ENCODE assay signal across 20 cellular contexts in the genomic region with DNA sequence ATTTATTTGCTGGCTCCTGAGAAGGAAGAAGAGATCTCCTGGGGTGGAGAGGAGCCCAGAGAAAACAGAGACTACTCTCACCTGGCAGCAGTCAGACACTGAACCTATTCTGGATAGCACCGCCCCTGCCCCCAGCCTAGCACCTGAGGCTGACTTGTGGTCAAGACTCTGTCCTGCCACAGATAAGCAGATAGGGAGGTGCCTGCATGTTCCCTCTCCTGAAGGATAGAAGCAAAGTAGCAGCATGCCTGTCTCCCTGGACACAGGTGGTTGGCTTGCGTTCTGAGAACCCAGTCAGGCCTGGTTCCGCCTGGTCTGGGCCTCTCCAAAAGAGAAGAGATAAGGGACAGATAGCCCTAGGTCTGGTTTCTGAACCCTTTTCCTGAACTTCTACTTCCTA. TPM values are rescaled to one million over a fixed set of nuclear protein-coding genes. Genes with fewer than 3 reads are reported as not detected.
A peak's percentile ranks its signal among the peaks of the same experiment; 100 is the strongest.
DNase-seq lines count a peak whose midpoint lies in the region; ATAC-seq, FAIRE-seq and TF ChIP-seq lines count a peak whose summit lies in the region.
"Had no signal": no experiment of that assay in that cellular context is flagged by ENCODE, and none has a peak within 500 bp of the region (broad histone marks: within the 10 kb centered on the region; RNA-seq: fewer than 3 reads in every experiment).

No MANE protein-coding gene starts in this region.

- 6% methylated on average over 3 of the region's 3 CpGs for WGBS in K562 (ENCODE audit: insufficient coverage, low coverage, missing lambda C conversion rate)

- no peaks in the 10 kb centered on the region for H3K36me3 Mint-ChIP-seq in naive thymus-derived CD8-positive, alpha-beta T cell

- H3K27ac Mint-ChIP-seq in naive thymus-derived CD8-positive, alpha-beta T cell, result peak overlapping the region in 2 of 10 donors; percentile 0 to 54
- H3K27ac Mint-ChIP-seq: activated T-helper 17 cell treated with anti-CD3 and anti-CD28 coated beads, Interleukin-2, amount 50 U/mL, for 72 hours; H9; stimulated activated naive CD8-positive, alpha-beta T cell treated with anti-CD3 and anti-CD28 coated beads, Interleukin-15, amount 100 ng/mL, for 72 hours had no signal

- in situ Hi-C loops in K562 (cut with MboI), result no loop called here

- no peak overlapping the region for H3K4me3 ChIP-seq in K562
- H3K4me3 ChIP-seq: uterus had no signal

- no peak for TF ChIP-seq RAD21 in K562 (CRISPR knock-in tag; conservative IDR thresholded peaks at IDR 0.05 in 1 of 2, IDR thresholded peaks at IDR 0.05 in 1 of 2)

- FAIRE-seq in K562 (lab: Jason Lieb, UNC), result peak; percentile 76
- FAIRE-seq: HepG2 had no signal

- ATAC-seq in K562, result peak; percentile 14; the same call in 2 of the 3 replicates
- ATAC-seq in naive thymus-derived CD8-positive, alpha-beta T cell, result no peak
- ATAC-seq in HG03571 (IDR thresholded peaks at IDR 0.05; ENCODE audit: unreplicated experiment), result no peak
- no peak for ATAC-seq in GM21367 (IDR thresholded peaks at IDR 0.05; ENCODE audit: unreplicated experiment)
- ATAC-seq: foreskin keratinocyte; HepG2; stimulated activated naive CD8-positive, alpha-beta T cell treated with anti-CD3 and anti-CD28 coated beads, Interleukin-15, amount 100 ng/mL, for 72 hours had no signal

- H3K4me1 ChIP-seq in K562 (replicated peaks in 1 of 2; ENCODE audit: control insufficient read depth in 2 of 2, insufficient read depth in 2 of 2, low read length in 2 of 2), result peaks cover 40 to 57% of the 10 kb centered on the region in 2 experiments
- H3K4me1 ChIP-seq: foreskin keratinocyte had no signal

- peaks cover 10 to 24% (median 14%) of the 10 kb centered on the region in 5 donors for H3K27me3 Mint-ChIP-seq in naive thymus-derived CD8-positive, alpha-beta T cell

- no peaks in the 10 kb centered on the region for H3K9me3 ChIP-seq in K562 (replicated peaks; ENCODE audit: control insufficient read depth, insufficient read depth, low read depth, low read length)
- H3K9me3 ChIP-seq: uterus had no signal

- no peaks in the 10 kb centered on the region for H3K36me3 ChIP-seq in K562 (ENCODE audit: control insufficient read depth, insufficient read depth, low read length)
- H3K36me3 ChIP-seq: uterus, WERI-Rb-1 had no signal

- CTCF ChIA-PET in K562 (lab: Yijun Ruan, JAX; ENCODE audit: low intra/inter-chr PET ratio), result interaction anchor here (0.6 to 9.0 kb wide), 2 partner anchors 15 to 1123 kb away, joined by 3 to 153 read pairs; a partner anchor contains a TSS

- H3K27me3 ChIP-seq in K562 (ENCODE audit: control insufficient read depth in 2 of 2, insufficient read depth in 2 of 2, low read length in 2 of 2), result peaks cover 3 to 8% of the 10 kb centered on the region in 2 experiments; a peak in 2 of 5 replicates

- H3K4me3 Mint-ChIP-seq in naive thymus-derived CD8-positive, alpha-beta T cell, result peak overlapping the region in 8 of 10 donors; percentile 5 to 81 (median 40)
- H3K4me3 Mint-ChIP-seq: activated T-helper 17 cell treated with anti-CD3 and anti-CD28 coated beads, Interleukin-2, amount 50 U/mL, for 72 hours; stimulated activated naive CD8-positive, alpha-beta T cell treated with anti-CD3 and anti-CD28 coated beads, Interleukin-15, amount 100 ng/mL, for 72 hours had no signal

- TF ChIP-seq POLR2A in K562 (conservative IDR thresholded peaks at IDR 0.05), result no peak

- H4K20me1 ChIP-seq in K562 (replicated peaks; ENCODE audit: control insufficient read depth, insufficient read depth, low read length), result peaks cover 8% of the 10 kb centered on the region; the same call in 1 of the 2 replicates

- H3K79me2 ChIP-seq in K562 (ENCODE audit: control insufficient read depth, insufficient read depth, low read length), result peaks cover 3% of the 10 kb centered on the region; the same call in 2 of the 3 replicates

- intact Hi-C loops in K562 (cut with micrococcal nuclease), result loop anchor here (5.0 kb wide), 1 partner anchor 75 kb away; a partner anchor contains a TSS

- H3K9me3 Mint-ChIP-seq in naive thymus-derived CD8-positive, alpha-beta T cell, result no peaks in the 10 kb centered on the region
- H3K9me3 Mint-ChIP-seq: activated T-helper 17 cell treated with anti-CD3 and anti-CD28 coated beads, Interleukin-2, amount 50 U/mL, for 72 hours; stimulated activated naive CD8-positive, alpha-beta T cell treated with anti-CD3 and anti-CD28 coated beads, Interleukin-15, amount 100 ng/mL, for 72 hours had no signal

- peak; percentile 35 for DNase-seq in ELF-1 (ENCODE audit: low read depth, low spot score)
- DNase-seq in K562 (ENCODE audit: extremely low read depth in 1 of 4, low spot score in 3 of 4), result peak; percentile 60 to 74 (median 62)
- DNase-seq in naive thymus-derived CD8-positive, alpha-beta T cell, result no peak
- no peak for DNase-seq in RKO (ENCODE audit: low spot score)
- no peak for DNase-seq in NCI-H345 treated with DMSO at 0.1 percent for 48 hours (lab: John Stamatoyannopoulos, UW; ENCODE audit: unreplicated experiment)
- DNase-seq: amniotic stem cell; foreskin keratinocyte; H9; MV-4-11; NCI-H2081; stimulated activated naive CD8-positive, alpha-beta T cell treated with anti-CD3 and anti-CD28 coated beads, Interleukin-15, amount 100 ng/mL, for 72 hours; uterus had no signal

- H3K9me1 ChIP-seq in K562 (ENCODE audit: control insufficient read depth, insufficient read depth, low read length), result peaks cover 6% of the 10 kb centered on the region

- H3K27ac ChIP-seq in 22Rv1 (peak overlapping the region; percentile 98), K562 (ENCODE audit: extremely low read depth, low read depth, low read length) (peak overlapping the region; percentile 34; the same call in 2 of the 3 replicates)
- H3K27ac ChIP-seq: foreskin keratinocyte, uterus, WERI-Rb-1 had no signal

- BruUV-seq in K562 (replicated peaks; lab: Mats Ljungman, UMichigan), result no TSS peak

- TF ChIP-seq CTCF in 22Rv1 (IDR thresholded peaks at IDR 0.05), result no peak
- no peak for TF ChIP-seq CTCF in K562 (IDR thresholded peaks at IDR 0.05 in 2 of 3, conservative IDR thresholded peaks at IDR 0.05 in 1 of 3; ENCODE audit: insufficient read depth in 2 of 3, low read depth in 1 of 3, low read length in 3 of 3)

- TF ChIP-seq EP300 in K562 (IDR thresholded peaks at IDR 0.05; ENCODE audit: low read length), result no peak

- H3K4me2 ChIP-seq in K562 (ENCODE audit: insufficient read depth, low read length), result peak overlapping the region; percentile 66

- POLR2A ChIA-PET in K562 (lab: Yijun Ruan, JAX), result interaction anchor here (0.5 to 1.7 kb wide), 2 partner anchors 25 to 96 kb away, joined by 3 to 5 read pairs; a partner anchor contains a TSS
- POLR2A ChIA-PET in naive thymus-derived CD8-positive, alpha-beta T cell (lab: Charles Lee), result interaction anchor here (0.6 kb wide), 1 partner anchor 95 kb away, joined by 3 read pairs; no protein-coding TSS in a partner anchor

- H3K4me1 Mint-ChIP-seq in naive thymus-derived CD8-positive, alpha-beta T cell, result peaks cover 19 to 46% (median 43%) of the 10 kb centered on the region in 4 donors

- H2AFZ ChIP-seq in K562 (ENCODE audit: low read depth, low read length), result peak overlapping the region; percentile 87; the same call in 1 of the 2 replicates

- H3K9ac ChIP-seq in K562 (ENCODE audit: insufficient read depth in 1 of 2, low read depth in 2 of 2, low read length in 2 of 2), result peak overlapping the region; percentile 52 to 88; a peak in 3 of 4 replicates

RNA-seq across cellular contexts. Expression of a gene that starts 1.3 kb away (rescaled TPM):
- total RNA-seq in K562 (2011; cell fraction: chromatin; rRNA removed; ENCODE audit: low replicate concordance), result 3.7 and 9.0 TPM in 2 replicates
- total RNA-seq in K562 (2011; cell fraction: nucleolus; rRNA removed), result 11.2 and 12.4 TPM in 2 replicates
- total RNA-seq in K562 (2011; cell fraction: nucleoplasm; rRNA removed), result 8.1 and 10.5 TPM in 2 replicates
- total RNA-seq in K562 (2014; rRNA removed) (4.5 and 8.6 TPM in 2 replicates), K562 (2014; rRNA removed; fragmentation: Illumina TruSeq; extraction: Trizol) (1.7 and 3.3 TPM in 2 replicates), K562 (2015; rRNA removed; fragmentation: Illumina TruSeq; extraction: Trizol) (4.7 and 4.9 TPM in 2 replicates), K562 (2021) (6.2 and 7.1 TPM in 2 replicates)
- polyA plus RNA-seq in K562 (2011; rRNA removed) (7.3 and 10.9 TPM in 2 replicates), K562 (2014; fragmentation: Illumina TruSeq; extraction: Trizol) (7.9 and 9.3 TPM in 2 replicates), K562 (2014; fragmentation: Nextera tagmentation; extraction: Ambion mirVana) (under 1 TPM; 0.59 to 0.63 TPM), K562 (2014; rRNA removed) (4.8 and 6.8 TPM in 2 replicates)
- polyA plus RNA-seq in K562 (2011; cell fraction: cytosol; rRNA removed), result 10.9 and 15.6 TPM in 2 replicates
- polyA plus RNA-seq in K562 (2011; cell fraction: nucleus; rRNA removed), result 14.1 and 14.9 TPM in 2 replicates
- polyA plus RNA-seq in K562 (2012), result 4.5 and 7.1 TPM in 2 replicates
- polyA minus RNA-seq in K562 (2011; rRNA and poly(A)+ RNA removed), result 2.0 and 3.1 TPM in 2 replicates
- polyA minus RNA-seq in K562 (2011; cell fraction: cytosol; rRNA and poly(A)+ RNA removed), result 5.5 and 6.3 TPM in 2 replicates
- 2.7 and 5.9 TPM in 2 replicates for polyA minus RNA-seq in K562 (2011; cell fraction: nucleus; rRNA and poly(A)+ RNA removed)
- total RNA-seq in naive thymus-derived CD8-positive, alpha-beta T cell, result 1 to 10 TPM in 1 of 2 experiments, under 1 TPM in 1; 0.88 to 1.2 TPM
- polyA plus RNA-seq in naive thymus-derived CD8-positive, alpha-beta T cell, result 1 to 10 TPM in 1 of 3 donors, under 1 TPM in 2; 0.53 to 1.3 (median 0.56) TPM

RNA-seq across cellular contexts. Expression of a gene that starts 13.8 kb away (rescaled TPM):
- total RNA-seq in K562 (2011; cell fraction: chromatin; rRNA removed; ENCODE audit: low replicate concordance), result 4.6 and 12.1 TPM in 2 replicates
- total RNA-seq in K562 (2011; cell fraction: nucleolus; rRNA removed), result 12.6 and 17.5 TPM in 2 replicates
- total RNA-seq in K562 (2011; cell fraction: nucleoplasm; rRNA removed), result 10.9 and 12.2 TPM in 2 replicates
- total RNA-seq in K562 (2014; rRNA removed), result 7.4 and 10.6 TPM in 2 replicates
- total RNA-seq in K562 (2014; rRNA removed; fragmentation: Illumina TruSeq; extraction: Trizol), result 2.0 and 2.9 TPM in 2 replicates
- 5.7 and 5.9 TPM in 2 replicates for total RNA-seq in K562 (2015; rRNA removed; fragmentation: Illumina TruSeq; extraction: Trizol)
- 4.7 and 6.1 TPM in 2 replicates for total RNA-seq in K562 (2021)
- polyA plus RNA-seq in K562 (2011; rRNA removed), result 6.5 and 10.2 TPM in 2 replicates
- polyA plus RNA-seq in K562 (2011; cell fraction: cytosol; rRNA removed), result 11.8 and 12.2 TPM in 2 replicates
- 8.5 and 9.2 TPM in 2 replicates for polyA plus RNA-seq in K562 (2011; cell fraction: nucleus; rRNA removed)
- polyA plus RNA-seq in K562 (2012), result 6.1 and 6.4 TPM in 2 replicates
- 6.1 and 6.2 TPM in 2 replicates for polyA plus RNA-seq in K562 (2014; fragmentation: Illumina TruSeq; extraction: Trizol)
- polyA plus RNA-seq in K562 (2014; fragmentation: Nextera tagmentation; extraction: Ambion mirVana), result under 1 TPM; 0.68 to 0.89 TPM
- 5.9 and 6.5 TPM in 2 replicates for polyA plus RNA-seq in K562 (2014; rRNA removed)
- polyA minus RNA-seq in K562 (2011; rRNA and poly(A)+ RNA removed), result 2.5 and 5.7 TPM in 2 replicates
- polyA minus RNA-seq in K562 (2011; cell fraction: cytosol; rRNA and poly(A)+ RNA removed), result 4.9 and 6.5 TPM in 2 replicates
- polyA minus RNA-seq in K562 (2011; cell fraction: nucleus; rRNA and poly(A)+ RNA removed), result 2.6 TPM in 2 replicates
- 1 to 10 TPM; 4.6 to 5.3 TPM for total RNA-seq in naive thymus-derived CD8-positive, alpha-beta T cell
- polyA plus RNA-seq in naive thymus-derived CD8-positive, alpha-beta T cell, result 1 to 10 TPM; 1.0 to 2.6 (median 1.1) TPM

RNA-seq across cellular contexts. Expression of a gene that starts 26.2 kb away (rescaled TPM):
- 77.6 and 286 TPM in 2 replicates for total RNA-seq in K562 (2011; cell fraction: chromatin; rRNA removed; ENCODE audit: low replicate concordance)
- 230 and 253 TPM in 2 replicates for total RNA-seq in K562 (2011; cell fraction: nucleolus; rRNA removed)
- total RNA-seq in K562 (2011; cell fraction: nucleoplasm; rRNA removed), result 121 and 122 TPM in 2 replicates
- total RNA-seq in K562 (2014; rRNA removed), result 35.9 and 61.0 TPM in 2 replicates
- total RNA-seq in K562 (2014; rRNA removed; fragmentation: Illumina TruSeq; extraction: Trizol), result 10.1 and 15.2 TPM in 2 replicates
- 34.3 and 35.4 TPM in 2 replicates for total RNA-seq in K562 (2015; rRNA removed; fragmentation: Illumina TruSeq; extraction: Trizol)
- 67.8 and 72.3 TPM in 2 replicates for total RNA-seq in K562 (2021)
- polyA plus RNA-seq in K562 (2011; rRNA removed), result 29.8 and 54.7 TPM in 2 replicates
- 48.9 and 94.6 TPM in 2 replicates for polyA plus RNA-seq in K562 (2011; cell fraction: cytosol; rRNA removed)
- polyA plus RNA-seq in K562 (2011; cell fraction: nucleus; rRNA removed), result 188 and 324 TPM in 2 replicates
- 48.3 and 70.8 TPM in 2 replicates for polyA plus RNA-seq in K562 (2012)
- 32.8 and 39.7 TPM in 2 replicates for polyA plus RNA-seq in K562 (2014; fragmentation: Illumina TruSeq; extraction: Trizol)
- polyA plus RNA-seq in K562 (2014; fragmentation: Nextera tagmentation; extraction: Ambion mirVana), result 1 to 10 TPM in 1 of 2 experiments, under 1 TPM in 1; 0.69 to 2.6 TPM
- 53.2 and 66.2 TPM in 2 replicates for polyA plus RNA-seq in K562 (2014; rRNA removed)
- polyA minus RNA-seq in K562 (2011; rRNA and poly(A)+ RNA removed), result 25.0 and 32.3 TPM in 2 replicates
- polyA minus RNA-seq in K562 (2011; cell fraction: cytosol; rRNA and poly(A)+ RNA removed), result 58.9 and 76.8 TPM in 2 replicates
- 56.0 and 61.5 TPM in 2 replicates for polyA minus RNA-seq in K562 (2011; cell fraction: nucleus; rRNA and poly(A)+ RNA removed)
- total RNA-seq in naive thymus-derived CD8-positive, alpha-beta T cell, result 10 to 100 TPM; 21.1 to 21.9 TPM
- polyA plus RNA-seq in naive thymus-derived CD8-positive, alpha-beta T cell, result 1 to 10 TPM; 2.8 to 4.5 (median 3.1) TPM

RNA-seq across cellular contexts. Expression of a gene that starts 43.7 kb away (rescaled TPM):
- not detected in 2 replicates for total RNA-seq in K562 (2011; cell fraction: chromatin; rRNA removed; ENCODE audit: low replicate concordance)
- total RNA-seq in K562 (2011; cell fraction: nucleolus; rRNA removed), result not detected in 2 replicates
- total RNA-seq in K562 (2011; cell fraction: nucleoplasm; rRNA removed), result not detected in 2 replicates
- not detected in 2 replicates for total RNA-seq in K562 (2014; rRNA removed)
- not detected in 2 replicates for total RNA-seq in K562 (2014; rRNA removed; fragmentation: Illumina TruSeq; extraction: Trizol)
- not detected in 2 replicates for total RNA-seq in K562 (2015; rRNA removed; fragmentation: Illumina TruSeq; extraction: Trizol)
- total RNA-seq in K562 (2021), result not detected in 2 replicates
- polyA plus RNA-seq in K562 (2011; rRNA removed), result not detected in 2 replicates
- not detected in 2 replicates for polyA plus RNA-seq in K562 (2011; cell fraction: cytosol; rRNA removed)
- polyA plus RNA-seq in K562 (2011; cell fraction: nucleus; rRNA removed), result 0.08 and 0.10 TPM in 2 replicates
- polyA plus RNA-seq in K562 (2012), result 0.15 TPM in 1 of 2 replicates, not detected in the other
- polyA plus RNA-seq in K562 (2014; fragmentation: Illumina TruSeq; extraction: Trizol), result not detected in 2 replicates
- not detected for polyA plus RNA-seq in K562 (2014; fragmentation: Nextera tagmentation; extraction: Ambion mirVana)
- polyA plus RNA-seq in K562 (2014; rRNA removed), result not detected in 2 replicates
- polyA minus RNA-seq in K562 (2011; rRNA and poly(A)+ RNA removed), result not detected in 2 replicates
- polyA minus RNA-seq in K562 (2011; cell fraction: cytosol; rRNA and poly(A)+ RNA removed), result not detected in 2 replicates
- polyA minus RNA-seq in K562 (2011; cell fraction: nucleus; rRNA and poly(A)+ RNA removed), result not detected in 2 replicates
- total RNA-seq in naive thymus-derived CD8-positive, alpha-beta T cell, result not detected
- not detected for polyA plus RNA-seq in naive thymus-derived CD8-positive, alpha-beta T cell
- total RNA-seq: activated T-helper 17 cell treated with anti-CD3 and anti-CD28 coated beads, Interleukin-2, amount 50 U/mL, for 72 hours; cerebellum; foreskin keratinocyte; H9; HepG2; liver had no signal
- polyA plus RNA-seq: foreskin keratinocyte, liver had no signal

RNA-seq across cellular contexts. Expression of a gene that starts 43.8 kb away (rescaled TPM):
- total RNA-seq in K562 (2011; cell fraction: chromatin; rRNA removed; ENCODE audit: low replicate concordance), result 1.1 and 2.4 TPM in 2 replicates
- 1.3 and 1.7 TPM in 2 replicates for total RNA-seq in K562 (2011; cell fraction: nucleolus; rRNA removed)
- 0.99 and 1.3 TPM in 2 replicates for total RNA-seq in K562 (2011; cell fraction: nucleoplasm; rRNA removed)
- total RNA-seq in K562 (2014; rRNA removed) (0.12 TPM in 1 of 2 replicates, not detected in the other), K562 (2014; rRNA removed; fragmentation: Illumina TruSeq; extraction: Trizol) (0.11 TPM in 1 of 2 replicates, not detected in the other), K562 (2015; rRNA removed; fragmentation: Illumina TruSeq; extraction: Trizol) (0.11 TPM in 1 of 2 replicates, not detected in the other), K562 (2021) (0.09 and 0.40 TPM in 2 replicates)
- polyA plus RNA-seq in K562 (2011; rRNA removed) (0.49 and 1.1 TPM in 2 replicates), K562 (2014; fragmentation: Illumina TruSeq; extraction: Trizol) (0.10 TPM in 1 of 2 replicates, not detected in the other), K562 (2014; fragmentation: Nextera tagmentation; extraction: Ambion mirVana) (not detected), K562 (2014; rRNA removed) (0.22 and 0.37 TPM in 2 replicates)
- polyA plus RNA-seq in K562 (2011; cell fraction: cytosol; rRNA removed), result 0.30 and 0.40 TPM in 2 replicates
- 9.0 and 9.2 TPM in 2 replicates for polyA plus RNA-seq in K562 (2011; cell fraction: nucleus; rRNA removed)
- polyA plus RNA-seq in K562 (2012), result 0.36 and 2.9 TPM in 2 replicates
- polyA minus RNA-seq in K562 (2011; rRNA and poly(A)+ RNA removed), result 0.24 and 0.25 TPM in 2 replicates
- not detected in 2 replicates for polyA minus RNA-seq in K562 (2011; cell fraction: cytosol; rRNA and poly(A)+ RNA removed)
- polyA minus RNA-seq in K562 (2011; cell fraction: nucleus; rRNA and poly(A)+ RNA removed), result 0.33 and 0.40 TPM in 2 replicates
- 1 to 10 TPM in 1 of 2 experiments, under 1 TPM in 1; 0.83 to 1.1 TPM for total RNA-seq in naive thymus-derived CD8-positive, alpha-beta T cell
- not detected for polyA plus RNA-seq in naive thymus-derived CD8-positive, alpha-beta T cell
- total RNA-seq: cerebellum, HepG2 had no signal

Comparison
In these comparisons a context has a peak if more than half of its experiments do, and no peak if none do; other contexts are left out.
1. DNase-seq: peak in ELF-1 (single experiment) and K562 (4 of 4); none in naive thymus-derived CD8-positive, alpha-beta T cell (0 of 10), RKO (single experiment) and NCI-H345 treated with DMSO at 0.1 percent for 48 hours (single experiment).